ENCODE assay signal across 24 cellular contexts in the genomic region with DNA sequence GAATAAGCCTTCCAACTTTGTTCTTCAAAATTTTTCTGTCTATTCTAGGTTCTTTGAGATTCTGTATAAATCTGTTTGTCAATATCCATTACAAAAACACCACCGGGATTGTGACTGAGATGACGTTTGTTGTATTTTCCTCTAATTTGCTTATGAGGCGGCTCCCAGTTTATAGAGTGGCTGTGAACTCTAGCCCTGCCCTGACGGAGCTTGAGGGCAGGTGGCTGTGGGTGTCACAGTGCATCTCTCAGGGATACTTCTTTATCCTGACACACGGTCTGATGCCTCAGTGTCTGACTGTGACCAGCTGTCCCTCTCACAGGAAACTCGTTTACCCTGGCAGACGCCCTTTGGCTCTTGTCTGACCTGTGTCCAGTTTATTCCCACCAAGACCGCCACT.
"Had no signal": no experiment of that assay in that cellular context is flagged by ENCODE, and none has a peak within 500 bp of the region (broad histone marks: within the 10 kb centered on the region; RNA-seq: fewer than 3 reads in every experiment).

No MANE protein-coding gene starts in this region.

- H3K27ac Mint-ChIP-seq: activated CD4-positive, alpha-beta memory T cell treated with anti-CD3 and anti-CD28 coated beads for 36 hours; activated CD4-positive, alpha-beta T cell treated with anti-CD3 and anti-CD28 coated beads, Interleukin-2, amount 10 ng/mL, durations not matched to agents 24 days and 14 days; activated naive CD8-positive, alpha-beta T cell; T-helper 17 cell; WTC11 had no signal

- H3K4me3 Mint-ChIP-seq: activated CD4-positive, alpha-beta memory T cell treated with anti-CD3 and anti-CD28 coated beads for 36 hours; activated CD4-positive, alpha-beta T cell treated with anti-CD3 and anti-CD28 coated beads, Interleukin-2, amount 10 ng/mL, durations not matched to agents 24 days and 14 days; activated naive CD8-positive, alpha-beta T cell; T-helper 17 cell; WTC11 had no signal

- H3K36me3 Mint-ChIP-seq: activated CD4-positive, alpha-beta memory T cell treated with anti-CD3 and anti-CD28 coated beads for 36 hours; activated naive CD8-positive, alpha-beta T cell had no signal

- DNase-seq: activated CD4-positive, alpha-beta memory T cell treated with anti-CD3 and anti-CD28 coated beads for 36 hours; activated CD4-positive, alpha-beta T cell treated with anti-CD3 and anti-CD28 coated beads, Interleukin-2, amount 10 ng/mL, durations not matched to agents 24 days and 14 days; activated CD4-positive, CD25-positive, alpha-beta regulatory T cell treated with anti-CD3 and anti-CD28 coated beads, Interleukin-2, amount 50 U/mL, for 72 hours; activated CD8-positive, alpha-beta memory T cell treated with anti-CD3 and anti-CD28 coated beads for 24 hours; activated naive CD4-positive, alpha-beta T cell treated with Interleukin-2 at 50 U/mL for 16 hours; activated T-cell treated with anti-CD3 and anti-CD28 coated beads, Interleukin-2, amount 50 U/mL, for 48 hours; amygdala; brain microvascular endothelial cell; cerebellar nuclear complex; Karpas-422; MM.1S; NCI-H1105 treated with DMSO at 0.1 percent for 48 hours; NCI-H146; NCI-H187 treated with DMSO at 0.1 percent for 48 hours; NCI-H2171; NCI-H2227 treated with DMSO at 0.1 percent for 48 hours; NCI-H446 treated with DMSO at 0.1 percent for 48 hours; NCI-H524 treated with DMSO at 0.1 percent for 48 hours; NCI-H82; SIG-M5; T-helper 17 cell; T-helper 9 cell had no signal

- ATAC-seq: T-helper 17 cell, WTC11 had no signal

- H3K27me3 ChIP-seq: brain microvascular endothelial cell had no signal

- H3K27ac ChIP-seq: brain microvascular endothelial cell had no signal

- H3K9me3 Mint-ChIP-seq: activated CD4-positive, alpha-beta memory T cell treated with anti-CD3 and anti-CD28 coated beads for 36 hours had no signal

- H3K27me3 Mint-ChIP-seq: activated CD4-positive, alpha-beta memory T cell treated with anti-CD3 and anti-CD28 coated beads for 36 hours; activated CD4-positive, alpha-beta T cell treated with anti-CD3 and anti-CD28 coated beads, Interleukin-2, amount 10 ng/mL, durations not matched to agents 24 days and 14 days; activated naive CD8-positive, alpha-beta T cell; T-helper 17 cell had no signal

- H3K36me3 ChIP-seq: brain microvascular endothelial cell had no signal
